In genomic region chr1:156808186-156809030, GRCh38 we compare ENCODE assay signal across 1 cellular context.
TF ChIP-seq lines count a peak whose summit lies in the region.

No MANE protein-coding gene starts in this region.

TF ChIP-seq in HEK293, 187 proteins besides CTCF, POLR2A, EP300 and RAD21:
- TF ChIP-seq GLIS2 (tag by site-specific recombination; IDR thresholded peaks at IDR 0.05) = peak; percentile 13; the same call in 1 of the 2 replicates
- no peak for TF ChIP-seq ZBTB8A (tag by site-specific recombination; IDR thresholded peaks at IDR 0.05)
